8 cellular contexts compared by ENCODE assay signal in the genomic region with DNA sequence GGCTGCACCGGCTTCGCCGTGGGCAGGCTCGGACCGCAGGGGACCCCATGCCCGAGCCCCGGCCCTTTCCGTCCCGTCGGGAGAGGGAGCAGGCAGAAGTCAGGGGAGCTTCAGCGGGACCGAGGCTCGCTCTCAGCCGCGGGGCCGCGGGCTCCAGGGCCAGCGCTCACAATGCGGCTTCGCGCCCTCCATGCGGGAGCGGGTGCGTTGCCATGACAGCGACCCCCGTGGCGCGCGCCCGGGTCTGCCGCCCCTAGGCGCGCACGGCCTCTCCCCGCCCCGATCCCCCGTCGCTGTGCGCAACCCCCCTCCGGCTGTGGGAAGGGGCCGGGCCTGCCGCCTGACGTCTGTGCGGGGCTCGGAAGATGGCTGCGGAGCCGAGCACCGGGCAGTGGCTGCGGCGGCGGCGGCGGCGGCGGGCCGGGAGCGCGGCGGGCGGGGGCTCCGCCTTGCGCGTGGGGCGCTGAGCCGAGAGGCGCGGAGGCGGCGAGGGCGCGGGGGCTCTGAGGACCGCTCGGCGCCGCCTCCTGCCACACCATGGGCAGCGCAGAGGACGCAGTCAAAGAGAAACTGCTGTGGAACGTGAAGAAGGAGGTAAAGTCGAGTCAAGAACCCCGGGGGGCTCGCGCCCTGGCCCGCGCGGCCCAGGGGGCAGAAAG. TPM values are rescaled to one million over a fixed set of nuclear protein-coding genes. Genes with fewer than 3 reads are reported as not detected.
A peak's percentile ranks its signal among the peaks of the same experiment; 100 is the strongest.
DNase-seq lines count a peak whose midpoint lies in the region; TF ChIP-seq lines count a peak whose summit lies in the region.

A gene with protein sequence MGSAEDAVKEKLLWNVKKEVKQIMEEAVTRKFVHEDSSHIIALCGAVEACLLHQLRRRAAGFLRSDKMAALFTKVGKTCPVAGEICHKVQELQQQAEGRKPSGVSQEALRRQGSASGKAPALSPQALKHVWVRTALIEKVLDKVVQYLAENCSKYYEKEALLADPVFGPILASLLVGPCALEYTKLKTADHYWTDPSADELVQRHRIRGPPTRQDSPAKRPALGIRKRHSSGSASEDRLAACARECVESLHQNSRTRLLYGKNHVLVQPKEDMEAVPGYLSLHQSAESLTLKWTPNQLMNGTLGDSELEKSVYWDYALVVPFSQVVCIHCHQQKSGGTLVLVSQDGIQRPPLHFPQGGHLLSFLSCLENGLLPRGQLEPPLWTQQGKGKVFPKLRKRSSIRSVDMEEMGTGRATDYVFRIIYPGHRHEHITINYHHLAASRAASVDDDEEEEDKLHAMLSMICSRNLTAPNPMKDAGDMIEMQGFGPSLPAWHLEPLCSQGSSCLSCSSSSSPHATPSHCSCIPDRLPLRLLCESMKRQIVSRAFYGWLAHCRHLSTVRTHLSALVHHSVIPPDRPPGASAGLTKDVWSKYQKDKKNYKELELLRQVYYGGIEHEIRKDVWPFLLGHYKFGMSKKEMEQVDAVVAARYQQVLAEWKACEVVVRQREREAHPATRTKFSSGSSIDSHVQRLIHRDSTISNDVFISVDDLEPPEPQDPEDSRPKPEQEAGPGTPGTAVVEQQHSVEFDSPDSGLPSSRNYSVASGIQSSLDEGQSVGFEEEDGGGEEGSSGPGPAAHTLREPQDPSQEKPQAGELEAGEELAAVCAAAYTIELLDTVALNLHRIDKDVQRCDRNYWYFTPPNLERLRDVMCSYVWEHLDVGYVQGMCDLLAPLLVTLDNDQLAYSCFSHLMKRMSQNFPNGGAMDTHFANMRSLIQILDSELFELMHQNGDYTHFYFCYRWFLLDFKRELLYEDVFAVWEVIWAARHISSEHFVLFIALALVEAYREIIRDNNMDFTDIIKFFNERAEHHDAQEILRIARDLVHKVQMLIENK (plus strand): TSS at position 350 of the 659 bp plus-strand sequence. CDS start 188 bp downstream, at position 538.

- H3K4me1 ChIP-seq in endodermal cell (ENCODE audit: control insufficient read depth, insufficient read depth, low read length) = peaks cover 11% of the 10 kb centered on the region

- TF ChIP-seq CTCF in endodermal cell (conservative IDR thresholded peaks at IDR 0.05) (no peak), mesothelial cell of epicardium (IDR thresholded peaks at IDR 0.05; ENCODE audit: unreplicated experiment) (no peak)

- peak within 1 kb of the TSS; percentile 98 for H3K4me3 ChIP-seq in endodermal cell (ENCODE audit: low read length)

- no peak within 1 kb of the TSS for H3K4me3 Mint-ChIP-seq in endodermal cell
- H3K4me3 Mint-ChIP-seq in mesothelial cell of epicardium = peak within 1 kb of the TSS; percentile 100

- H3K9me3 Mint-ChIP-seq in endodermal cell (no peaks in the 10 kb centered on the region), mesothelial cell of epicardium (no peaks in the 10 kb centered on the region)

- WGBS in endodermal cell (ENCODE audit: insufficient coverage in 1 of 2, insufficient read length in 1 of 2), 2 experiments = 0 to 2% methylated on average over 9 to 85 of the region's 85 CpGs

- H3K27ac Mint-ChIP-seq in endodermal cell = peak within 1 kb of the TSS; percentile 99
- H3K27ac Mint-ChIP-seq in mesothelial cell of epicardium = peak within 1 kb of the TSS; percentile 99

- no peaks in the 10 kb centered on the region for H3K27me3 ChIP-seq in endodermal cell (ENCODE audit: control insufficient read depth, insufficient read depth, low read length, poor library complexity, severe bottlenecking)

- peaks cover 34% of the 10 kb centered on the region for H3K36me3 ChIP-seq in endodermal cell (ENCODE audit: control insufficient read depth, insufficient read depth, low read length)

- peak within 1 kb of the TSS; percentile 62 for H3K27ac ChIP-seq in endodermal cell (ENCODE audit: low read depth, low read length)

- H3K27me3 Mint-ChIP-seq in endodermal cell (ENCODE audit: insufficient read depth) (no peaks in the 10 kb centered on the region), mesothelial cell of epicardium (ENCODE audit: low read depth) (no peaks in the 10 kb centered on the region)

- peaks cover 14% of the 10 kb centered on the region for H3K4me1 Mint-ChIP-seq in endodermal cell
- H3K4me1 Mint-ChIP-seq in mesothelial cell of epicardium = peaks cover 25% of the 10 kb centered on the region

- CTCF ChIA-PET in HEK293T (lab: Yijun Ruan, JAX) = interaction anchor here (3.3 kb wide), 1 partner anchor 16 kb away, joined by 23 read pairs; no protein-coding TSS in a partner anchor

- H3K36me3 Mint-ChIP-seq in endodermal cell (ENCODE audit: low read depth) (peaks cover 16% of the 10 kb centered on the region), mesothelial cell of epicardium (peaks cover 10% of the 10 kb centered on the region)

- POLR2A ChIA-PET in HEK293T (lab: Yijun Ruan, JAX) = interaction anchor here (1.1 to 4.2 kb wide), 9 partner anchors 10 to 248 kb away, joined by 3 to 42 read pairs (median 7); a partner anchor contains a TSS

- no peaks in the 10 kb centered on the region for H3K9me3 ChIP-seq in endodermal cell (ENCODE audit: control insufficient read depth, low read length)

- H3K9ac ChIP-seq in endodermal cell (ENCODE audit: extremely low read depth, low read length, poor library complexity, severe bottlenecking) = peak within 1 kb of the TSS; percentile 95

- DNase-seq in D341Med (ENCODE audit: low spot score) (peak; percentile 90), HEK293T (ENCODE audit: extremely low spot score) (peak; percentile 73), NCI-H774 (lab: John Stamatoyannopoulos, UW) (peak; percentile 7), endodermal cell (peak; percentile 88), mesothelial cell of epicardium (ENCODE audit: low spot score in 2 of 2, unreplicated experiment in 2 of 2) (peak; percentile 65 to 75), cerebellar nuclear complex (lab: John Stamatoyannopoulos, UW) (no peak)
- DNase-seq in activated CD8-positive, alpha-beta memory T cell treated with anti-CD3 and anti-CD28 coated beads, Interleukin-2, amount 50 U/mL, for 4 hours = peak; percentile 76
- DNase-seq in stimulated activated CD8-positive, alpha-beta memory T cell treated with anti-CD3 and anti-CD28 coated beads, Interleukin-15, amount 100 ng/mL, for 48 hours (ENCODE audit: low read depth in 2 of 2) = peak; percentile 39 to 47

TF ChIP-seq in HEK293T, 16 proteins besides CTCF, POLR2A, EP300 and RAD21:
- TF ChIP-seq HDGF (IDR thresholded peaks at IDR 0.05; ENCODE audit: borderline replicate concordance) = no peak
- TF ChIP-seq BHLHE40 (IDR thresholded peaks at IDR 0.05; ENCODE audit: borderline replicate concordance) = no peak
- TF ChIP-seq LEF1 (IDR thresholded peaks at IDR 0.05; ENCODE audit: borderline replicate concordance) = no peak
- no peak for TF ChIP-seq SP1 (IDR thresholded peaks at IDR 0.05)
- TF ChIP-seq CTBP1 (IDR thresholded peaks at IDR 0.05; ENCODE audit: borderline replicate concordance) = no peak
- TF ChIP-seq SUZ12 (IDR thresholded peaks at IDR 0.05) = no peak
- TF ChIP-seq ZNF384 (IDR thresholded peaks at IDR 0.05) = no peak
- no peak for TF ChIP-seq ELF4 (IDR thresholded peaks at IDR 0.05)
TF ChIP-seq in HEK293T: peak in this region for 0.

RNA-seq across cellular contexts. Expression of the gene that starts here (rescaled TPM):
- total RNA-seq in endodermal cell = 10 to 100 TPM; 62.5 to 77.3 TPM
- 80.3 TPM for polyA plus RNA-seq in endodermal cell (2013, experiment 1 of 2)
- 69.3 TPM for polyA plus RNA-seq in endodermal cell (2013, experiment 2 of 2)
- 79.2 to 80.9 TPM (median 79.3 TPM) in 3 replicates for total RNA-seq in mesothelial cell of epicardium

Comparison
In these comparisons a context has a peak if more than half of its experiments do, and no peak if none do; other contexts are left out.
1. DNase-seq: peak in D341Med (single experiment), HEK293T (single experiment), NCI-H774 (single experiment), activated CD8-positive, alpha-beta memory T cell treated with anti-CD3 and anti-CD28 coated beads, Interleukin-2, amount 50 U/mL, for 4 hours (single experiment), endodermal cell (single experiment), mesothelial cell of epicardium (2 of 2) and stimulated activated CD8-positive, alpha-beta memory T cell treated with anti-CD3 and anti-CD28 coated beads, Interleukin-15, amount 100 ng/mL, for 48 hours (2 of 2); none in cerebellar nuclear complex (0 of 2).